4 cellular contexts compared by ENCODE assay signal in the genomic region with DNA sequence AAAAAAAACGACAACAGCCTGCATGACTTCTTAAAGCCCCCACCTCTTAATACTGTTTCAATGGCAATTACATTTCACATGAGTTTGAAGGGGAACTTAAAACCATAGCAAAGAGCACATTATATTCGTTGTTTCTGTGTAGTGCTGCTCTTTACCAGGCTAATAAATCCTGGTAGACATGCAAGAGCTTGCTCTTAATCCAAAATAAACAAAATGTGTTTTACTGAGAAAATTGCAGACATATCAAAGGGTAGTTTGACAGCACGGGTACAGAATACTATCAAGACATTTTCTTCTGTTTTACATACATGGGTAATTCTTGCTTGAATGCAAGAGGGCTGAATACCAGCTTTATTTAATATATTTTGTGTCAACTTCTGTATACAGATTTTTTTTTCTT. TPM values are rescaled to one million over a fixed set of nuclear protein-coding genes. Genes with fewer than 3 reads are reported as not detected.
"Had no signal": no experiment of that assay in that cellular context is flagged by ENCODE, and none has a peak within 500 bp of the region (broad histone marks: within the 10 kb centered on the region; RNA-seq: fewer than 3 reads in every experiment).

No MANE protein-coding gene starts in this region.

RNA-seq across cellular contexts. Expression of gene GOLGA8R, which starts 24.3 kb away (rescaled TPM):
- total RNA-seq: HT-29 had no signal

RNA-seq across cellular contexts. Expression of gene CHRFAM7A, which starts 45.0 kb away (rescaled TPM):
- total RNA-seq: HT-29, K562 had no signal
- polyA plus RNA-seq: IgD-negative memory B cell, IMR-90 had no signal
